Comparison of ENCODE assay signal across 8 cellular contexts in the genomic region with DNA sequence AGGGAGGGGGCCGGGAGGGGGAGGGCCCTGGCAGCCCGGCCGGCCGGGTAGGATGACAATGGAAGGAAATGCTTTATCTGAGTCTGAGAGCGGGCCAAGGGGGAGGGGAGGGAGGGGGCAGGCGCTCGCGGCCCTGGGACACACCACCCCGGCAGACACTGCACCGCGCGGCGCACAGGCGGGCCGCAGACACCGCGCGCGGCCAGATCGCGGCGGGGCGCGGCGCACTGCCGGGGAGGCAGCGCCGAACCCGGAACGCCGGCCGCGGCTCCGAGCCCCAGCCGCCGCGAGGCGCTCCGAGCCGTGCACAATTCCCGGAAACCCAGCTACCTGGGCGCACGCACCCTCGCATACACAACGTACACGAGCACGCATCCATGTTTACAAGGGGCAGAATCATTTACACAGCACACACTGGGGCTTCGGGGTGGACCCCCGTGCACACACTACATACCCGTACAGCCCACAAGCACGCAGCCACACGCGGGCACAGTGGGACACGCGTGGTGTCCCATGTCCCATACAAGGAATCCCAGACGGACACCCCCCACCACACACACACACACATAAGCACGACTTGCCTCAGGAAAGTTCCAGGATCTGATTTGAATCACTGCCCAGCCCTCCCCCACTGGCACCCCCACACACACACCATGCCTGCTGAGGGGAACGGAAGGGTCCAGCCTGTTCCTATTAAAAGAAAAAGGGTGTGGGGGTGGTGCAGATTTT. TPM values are rescaled to one million over a fixed set of nuclear protein-coding genes. Genes with fewer than 3 reads are reported as not detected.
DNase-seq lines count a peak whose midpoint lies in the region; ATAC-seq and TF ChIP-seq lines count a peak whose summit lies in the region.

HDAC7 (minus strand) TSS at position 2 of the 729 bp plus-strand sequence. CDS start 118 bp downstream, outside the sequence.

- DNase-seq in activated naive CD4-positive, alpha-beta T cell treated with anti-CD3 and anti-CD28 coated beads, Interleukin-2, amount 10 ng/mL, durations not matched to agents 7 days and 5 days: peak; percentile 88
- DNase-seq in neuronal stem cell (ENCODE audit: low spot score): peak; percentile 72

- peak within 1 kb of the TSS; percentile 88 for H3K4me2 ChIP-seq in neuronal stem cell (ENCODE audit: insufficient read depth, low read length, poor library complexity, severe bottlenecking)

- H2BK120ac ChIP-seq in neuronal stem cell (ENCODE audit: low read depth, low read length): peak within 1 kb of the TSS; percentile 99

- H3K9me3 Mint-ChIP-seq in activated naive CD4-positive, alpha-beta T cell treated with anti-CD3 and anti-CD28 coated beads, Interleukin-2, amount 10 ng/mL, durations not matched to agents 7 days and 5 days: no peaks in the 10 kb centered on the region

- no peaks in the 10 kb centered on the region for H3K36me3 ChIP-seq in gastroesophageal sphincter
- H3K36me3 ChIP-seq in neuronal stem cell (replicated peaks in 1 of 2; ENCODE audit: control insufficient read depth in 2 of 2, insufficient read depth in 2 of 2, low read length in 2 of 2): peaks cover 0 to 13% of the 10 kb centered on the region in 2 donors
- peaks cover 8% of the 10 kb centered on the region for H3K36me3 ChIP-seq in thymus (ENCODE audit: control insufficient read depth, insufficient read depth)

- peak within 1 kb of the TSS; percentile 100 for H3K14ac ChIP-seq in neuronal stem cell (ENCODE audit: low read length)

- peak within 1 kb of the TSS; percentile 94 for H3K4me3 Mint-ChIP-seq in activated naive CD4-positive, alpha-beta T cell treated with anti-CD3 and anti-CD28 coated beads, Interleukin-2, amount 10 ng/mL, durations not matched to agents 7 days and 5 days

- H3K4me1 Mint-ChIP-seq in activated naive CD4-positive, alpha-beta T cell treated with anti-CD3 and anti-CD28 coated beads, Interleukin-2, amount 10 ng/mL, durations not matched to agents 7 days and 5 days: peaks cover 73% of the 10 kb centered on the region

- no peak for TF ChIP-seq EP300 in gastroesophageal sphincter (IDR thresholded peaks at IDR 0.05)

- H2BK5ac ChIP-seq in neuronal stem cell (ENCODE audit: low read length): peak within 1 kb of the TSS; percentile 100

- H3K27me3 ChIP-seq in gastroesophageal sphincter (no peaks in the 10 kb centered on the region), neuronal stem cell (ENCODE audit: control insufficient read depth in 3 of 3, insufficient read depth in 3 of 3, low read depth in 1 of 3, low read length in 3 of 3) (no peaks in the 10 kb centered on the region), thymus (ENCODE audit: control insufficient read depth, insufficient read depth) (no peaks in the 10 kb centered on the region)

- H3K27ac Mint-ChIP-seq in activated naive CD4-positive, alpha-beta T cell treated with anti-CD3 and anti-CD28 coated beads, Interleukin-2, amount 10 ng/mL, durations not matched to agents 7 days and 5 days: peak within 1 kb of the TSS; percentile 95

- 0 out of 2 replicates have a peak, but pooled peaks have one; percentile 11 for TF ChIP-seq CTCF in 22Rv1 (IDR thresholded peaks at IDR 0.05)
- TF ChIP-seq CTCF in gastroesophageal sphincter (IDR thresholded peaks at IDR 0.05): peak in 2 of 4 experiments; percentile 23 to 36

- no peaks in the 10 kb centered on the region for H3K9me3 ChIP-seq in gastroesophageal sphincter
- no peaks in the 10 kb centered on the region for H3K9me3 ChIP-seq in neuronal stem cell (replicated peaks in 1 of 2; ENCODE audit: control insufficient read depth in 2 of 2, insufficient read depth in 1 of 2, low read depth in 1 of 2, low read length in 2 of 2)
- H3K9me3 ChIP-seq in thymus (ENCODE audit: control insufficient read depth): no peaks in the 10 kb centered on the region

- H3K79me1 ChIP-seq in neuronal stem cell (ENCODE audit: low read depth, low read length): peaks cover 4% of the 10 kb centered on the region

- H4K8ac ChIP-seq in neuronal stem cell (ENCODE audit: low read depth, low read length): peak within 1 kb of the TSS; percentile 97

- peak within 1 kb of the TSS; percentile 99 for H3K18ac ChIP-seq in neuronal stem cell (ENCODE audit: low read length)

- H3K4me1 ChIP-seq in gastroesophageal sphincter: peaks cover 22 to 88% (median 69%) of the 10 kb centered on the region in 3 donors
- H3K4me1 ChIP-seq in neuronal stem cell (ENCODE audit: control insufficient read depth in 2 of 2, insufficient read depth in 1 of 2, low read depth in 1 of 2, low read length in 2 of 2): peaks cover 45 to 46% of the 10 kb centered on the region in 2 donors
- peaks cover 54% of the 10 kb centered on the region for H3K4me1 ChIP-seq in thymus (ENCODE audit: control insufficient read depth, insufficient read depth, low read length)

- H2BK15ac ChIP-seq in neuronal stem cell (ENCODE audit: low read length): peak within 1 kb of the TSS; percentile 87

- 0% methylated on average over 1 to 9 of the region's 58 CpGs for WGBS in gastroesophageal sphincter (ENCODE audit: low coverage in 1 of 2), 2 donors
- no CpG with 5 or more reads among the region's 58 CpGs for WGBS in neuronal stem cell (ENCODE audit: extremely low coverage in 2 of 2, insufficient read length in 2 of 2, insufficient replicate concordance in 1 of 2), 2 donors
- 1% methylated on average over 58 of the region's 58 CpGs for WGBS in thymus

- H3K36me3 Mint-ChIP-seq in activated naive CD4-positive, alpha-beta T cell treated with anti-CD3 and anti-CD28 coated beads, Interleukin-2, amount 10 ng/mL, durations not matched to agents 7 days and 5 days: peaks cover 41% of the 10 kb centered on the region

- peak within 1 kb of the TSS; percentile 99 for H2BK12ac ChIP-seq in neuronal stem cell (ENCODE audit: low read length)

- no peaks in the 10 kb centered on the region for H3K27me3 Mint-ChIP-seq in activated naive CD4-positive, alpha-beta T cell treated with anti-CD3 and anti-CD28 coated beads, Interleukin-2, amount 10 ng/mL, durations not matched to agents 7 days and 5 days

- CTCF ChIA-PET in activated naive CD4-positive, alpha-beta T cell treated with anti-CD3 and anti-CD28 coated beads, Interleukin-2, amount 10 ng/mL, durations not matched to agents 7 days and 5 days (lab: Charles Lee): interaction anchor here (1.0 to 29.3 kb wide), 3 partner anchors 12 to 28 kb away, joined by 4 to 716 read pairs (median 70); no protein-coding TSS in a partner anchor

- peak within 1 kb of the TSS; percentile 95 for H2AK5ac ChIP-seq in neuronal stem cell (ENCODE audit: low read depth, low read length)

- peak within 1 kb of the TSS; percentile 75 for H2AFZ ChIP-seq in neuronal stem cell (ENCODE audit: low read length)

- H3K4ac ChIP-seq in neuronal stem cell (ENCODE audit: low read length): peak within 1 kb of the TSS; percentile 94

- H4K91ac ChIP-seq in neuronal stem cell (ENCODE audit: low read depth, low read length, poor library complexity): peak within 1 kb of the TSS; percentile 99

- H3K9ac ChIP-seq in neuronal stem cell (ENCODE audit: low read depth, low read length, poor library complexity): peak within 1 kb of the TSS; percentile 98

- H3K27ac ChIP-seq in 22Rv1: peak within 1 kb of the TSS; percentile 82
- peak within 1 kb of the TSS; percentile 94 to 99 (median 96) for H3K27ac ChIP-seq in gastroesophageal sphincter
- H3K27ac ChIP-seq in neuronal stem cell (replicated peaks; ENCODE audit: low read length): peak within 1 kb of the TSS; percentile 98
- H3K27ac ChIP-seq in thymus (ENCODE audit: low read depth): peak within 1 kb of the TSS; percentile 92

- H3K23ac ChIP-seq in neuronal stem cell (ENCODE audit: low read depth, low read length, poor library complexity): peak within 1 kb of the TSS; percentile 77

- TF ChIP-seq POLR2A in GM15510 (IDR thresholded peaks at IDR 0.05; ENCODE audit: borderline replicate concordance, extremely low read depth, insufficient read length): peak; percentile 49
- peak; percentile 77 for TF ChIP-seq POLR2A in Raji (IDR thresholded peaks at IDR 0.05; ENCODE audit: insufficient read depth, low read depth, low read length)
- TF ChIP-seq POLR2A in gastroesophageal sphincter (IDR thresholded peaks at IDR 0.05): peak; percentile 91 to 97

- H3K4me3 ChIP-seq in gastroesophageal sphincter (peak within 1 kb of the TSS; percentile 76 to 81), neuronal stem cell (ENCODE audit: low read length in 2 of 2) (peak within 1 kb of the TSS; percentile 82 to 88), thymus (ENCODE audit: low read length) (peak within 1 kb of the TSS; percentile 97)

- ATAC-seq in HG03442 (IDR thresholded peaks at IDR 0.05; ENCODE audit: unreplicated experiment): peak; percentile 34
- peak; percentile 78 for ATAC-seq in gastroesophageal sphincter

RNA-seq across cellular contexts. Expression of gene HDAC7, which starts in this region (rescaled TPM):
- 10 to 100 TPM; 55.9 to 96.5 (median 59.4) TPM for total RNA-seq in gastroesophageal sphincter
- 26.3 TPM for polyA plus RNA-seq in neuronal stem cell (2013, experiment 1 of 2)
- polyA plus RNA-seq in neuronal stem cell (2013, experiment 2 of 2): 27.4 TPM
- 130 TPM for polyA plus RNA-seq in thymus

Comparison
In these comparisons a context has a peak if more than half of its experiments do, and no peak if none do; other contexts are left out.
1. Peak in every context shown above with its lines: DNase-seq, ATAC-seq, H3K4me3 ChIP-seq and H3K27ac ChIP-seq.